8 cellular contexts compared by ENCODE assay signal in the genomic region with DNA sequence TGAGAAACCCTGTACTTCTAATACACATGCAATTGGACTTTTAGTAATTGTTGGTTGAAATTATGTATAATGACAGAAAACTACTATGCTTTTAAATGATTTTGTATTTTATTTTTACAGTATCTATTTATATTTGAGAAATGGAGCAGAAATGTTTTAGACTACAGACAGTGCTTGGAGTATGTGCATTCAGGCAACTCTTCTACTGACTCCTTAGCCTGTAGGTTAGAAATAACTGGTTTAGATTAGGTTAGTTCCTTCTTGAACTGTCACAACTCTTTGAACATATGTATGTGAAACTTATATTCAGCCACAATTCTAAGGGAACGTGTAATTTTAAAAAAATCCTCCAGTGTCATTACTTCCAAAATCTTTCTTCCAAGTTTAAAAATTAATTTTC. TPM values are rescaled to one million over a fixed set of nuclear protein-coding genes. Genes with fewer than 3 reads are reported as not detected.
A peak's percentile ranks its signal among the peaks of the same experiment; 100 is the strongest.
DNase-seq lines count a peak whose midpoint lies in the region; ATAC-seq and TF ChIP-seq lines count a peak whose summit lies in the region.

No MANE protein-coding gene starts in this region.

- no peaks in the 10 kb centered on the region for H3K27me3 Mint-ChIP-seq in CD4-positive, alpha-beta T cell
- H3K27me3 Mint-ChIP-seq in neural progenitor cell (ENCODE audit: insufficient read depth, low read depth) = peaks cover 3% of the 10 kb centered on the region

- H3K36me3 ChIP-seq in mammary epithelial cell (ENCODE audit: insufficient read depth, low read length) (no peaks in the 10 kb centered on the region), neural progenitor cell (no peaks in the 10 kb centered on the region), adrenal gland (replicated peaks in 1 of 2) (no peaks in the 10 kb centered on the region)

- in situ Hi-C loops in mammary epithelial cell (cut with MboI; ENCODE audit: low sequenced_read_pairs in 2 of 2) = no loop called here

- POLR2A ChIA-PET in CD4-positive, alpha-beta T cell (lab: Charles Lee) = interaction anchor here (1.0 to 2.2 kb wide), 3 partner anchors 32 to 83 kb away, joined by 5 to 10 read pairs (median 6); partner anchors contain the start of genes MED21 and TM7SF3

- peaks cover 93% of the 10 kb centered on the region for H3K79me2 ChIP-seq in mammary epithelial cell (ENCODE audit: insufficient read depth, low read length)
- H3K79me2 ChIP-seq in neural progenitor cell (ENCODE audit: low read depth) = peaks cover 90% of the 10 kb centered on the region

- peaks cover 12% of the 10 kb centered on the region for H3K4me1 ChIP-seq in mammary epithelial cell (ENCODE audit: insufficient read depth, low read length)
- peaks cover 27% of the 10 kb centered on the region for H3K4me1 ChIP-seq in neural progenitor cell
- H3K4me1 ChIP-seq in adrenal gland (replicated peaks in 1 of 2) = peaks cover 21 to 61% of the 10 kb centered on the region in 2 donors

- TF ChIP-seq POLR2A in adrenal gland (IDR thresholded peaks at IDR 0.05) = no peak

- WGBS in mammary epithelial cell (ENCODE audit: low coverage, missing lambda C conversion rate) = 0% methylated on average over 1 of the region's 1 CpG
- WGBS in adrenal gland, 4 donors = 13 to 29% (median 20%) methylated on average over 1 of the region's 1 CpG

- peaks cover 17% of the 10 kb centered on the region for H3F3A ChIP-seq in neural progenitor cell (ENCODE audit: low read depth)

- CTCF ChIA-PET in CD4-positive, alpha-beta T cell (lab: Charles Lee) = interaction anchor here (1.3 kb wide), 1 partner anchor 74 kb away, joined by 6 read pairs; the partner anchor contains the start of gene TM7SF3
- CTCF ChIA-PET in mammary epithelial cell (lab: Charles Lee; ENCODE audit: low non-redundant PET) = no interaction called here

- peaks cover 82% of the 10 kb centered on the region for H3K4me1 Mint-ChIP-seq in CD4-positive, alpha-beta T cell (ENCODE audit: low read depth)
- peaks cover 26% of the 10 kb centered on the region for H3K4me1 Mint-ChIP-seq in neural progenitor cell

- peak overlapping the region; percentile 94 for H3K27ac ChIP-seq in CD4-positive, alpha-beta T cell (ENCODE audit: low read depth, low read length)
- H3K27ac ChIP-seq in mammary epithelial cell (ENCODE audit: insufficient read depth, low read depth, low read length) (peak overlapping the region; percentile 85), neural progenitor cell (no peak overlapping the region), adrenal gland (peak overlapping the region in 1 of 5 donors; percentile 94)

- peaks cover 37% of the 10 kb centered on the region for H3K36me3 Mint-ChIP-seq in CD4-positive, alpha-beta T cell (ENCODE audit: low read depth)
- peaks cover 6% of the 10 kb centered on the region for H3K36me3 Mint-ChIP-seq in neural progenitor cell

- no peaks in the 10 kb centered on the region for H3K9me3 ChIP-seq in CD4-positive, alpha-beta T cell (ENCODE audit: control insufficient read depth, low read length)
- no peaks in the 10 kb centered on the region for H3K9me3 ChIP-seq in mammary epithelial cell (replicated peaks; ENCODE audit: insufficient read depth, low read length)
- no peaks in the 10 kb centered on the region for H3K9me3 ChIP-seq in neural progenitor cell (ENCODE audit: low read depth)
- peaks cover 0 to 9% (median 7%) of the 10 kb centered on the region in 3 donors for H3K9me3 ChIP-seq in adrenal gland (replicated peaks in 1 of 3)

- H3K27me3 ChIP-seq in CD4-positive, alpha-beta T cell (ENCODE audit: control insufficient read depth, insufficient read depth, low read length) = no peaks in the 10 kb centered on the region
- H3K27me3 ChIP-seq in mammary epithelial cell (ENCODE audit: insufficient read depth, low read length) = no peaks in the 10 kb centered on the region
- H3K27me3 ChIP-seq in neural progenitor cell = no peaks in the 10 kb centered on the region
- H3K27me3 ChIP-seq in adrenal gland = no peaks in the 10 kb centered on the region

- H3K9ac ChIP-seq in mammary epithelial cell (ENCODE audit: insufficient read depth, low read length) = peak overlapping the region; percentile 97
- peak overlapping the region; percentile 96 for H3K9ac ChIP-seq in neural progenitor cell

- H4K20me1 ChIP-seq in mammary epithelial cell (ENCODE audit: insufficient read depth, low read length) (peaks cover 3% of the 10 kb centered on the region), neural progenitor cell (ENCODE audit: low read depth) (peaks cover 48% of the 10 kb centered on the region)

- TF ChIP-seq CTCF in CD4-positive, alpha-beta T cell (IDR thresholded peaks at IDR 0.05) = no peak
- TF ChIP-seq CTCF in LNCaP clone FGC (IDR thresholded peaks at IDR 0.05; ENCODE audit: control insufficient read depth, extremely low read depth, insufficient read depth) (no peak), mammary epithelial cell (conservative IDR thresholded peaks at IDR 0.05 in 1 of 2, IDR thresholded peaks at IDR 0.05 in 1 of 2; ENCODE audit: extremely low read depth in 1 of 2, insufficient read depth in 1 of 2, low read depth in 1 of 2, low read length in 2 of 2) (no peak), neural progenitor cell (IDR thresholded peaks at IDR 0.05) (no peak), adrenal gland (IDR thresholded peaks at IDR 0.05) (no peak)

- no peak for DNase-seq in CD4-positive, alpha-beta T cell
- no peak for DNase-seq in LNCaP clone FGC (ENCODE audit: low read depth)
- no peak for DNase-seq in mammary epithelial cell
- DNase-seq in neural progenitor cell (ENCODE audit: low spot score) = no peak
- no peak for DNase-seq in activated gamma-delta T cell (lab: John Stamatoyannopoulos, UW)
- no peak for DNase-seq in adrenal gland
- DNase-seq in effector CD8-positive, alpha-beta T cell (lab: John Stamatoyannopoulos, UW) = no peak
- no peak for DNase-seq in NCI-H446 treated with DMSO at 0.1 percent for 48 hours (lab: John Stamatoyannopoulos, UW)

- no TSS peak for BruUV-seq in mammary epithelial cell (replicated peaks; lab: Mats Ljungman, UMichigan)

- intact Hi-C loops in CD4-positive, alpha-beta T cell (cut with DNase I, micrococcal nuclease) = loop anchor here (1.0 to 5.0 kb wide), 4 partner anchors 32 to 767 kb away; no protein-coding TSS in a partner anchor
- intact Hi-C loops in mammary epithelial cell (cut with micrococcal nuclease) = loop anchor here (10.0 kb wide), 1 partner anchor 205 kb away; no protein-coding TSS in a partner anchor
- intact Hi-C loops in adrenal gland (cut with DNase I) = loop anchor here in 1 of 2 donors (10.0 kb wide), 1 partner anchor 75 kb away; the partner anchor contains the start of gene TM7SF3

- peak overlapping the region; percentile 86 for H3K27ac Mint-ChIP-seq in CD4-positive, alpha-beta T cell
- no peak overlapping the region for H3K27ac Mint-ChIP-seq in neural progenitor cell

- peak overlapping the region; percentile 98; the same call in 1 of the 2 replicates for H3K4me3 ChIP-seq in LNCaP clone FGC (ENCODE audit: low read depth, low read length)
- peak overlapping the region; percentile 56 to 98 (median 91) for H3K4me3 ChIP-seq in mammary epithelial cell (replicated peaks in 1 of 3; ENCODE audit: insufficient read depth in 1 of 3, low read depth in 2 of 3, low read length in 3 of 3)
- peak overlapping the region; percentile 83 for H3K4me3 ChIP-seq in neural progenitor cell
- peak overlapping the region in 2 of 4 donors; percentile 84 for H3K4me3 ChIP-seq in adrenal gland

- no peak overlapping the region for H2AFZ ChIP-seq in mammary epithelial cell (ENCODE audit: low read depth, low read length)
- no peak overlapping the region for H2AFZ ChIP-seq in neural progenitor cell (replicated peaks)

- no peak for ATAC-seq in CD4-positive, alpha-beta T cell (ENCODE audit: poor library complexity)

- H3K4me2 ChIP-seq in mammary epithelial cell (ENCODE audit: insufficient read depth, low read depth, low read length) (peak overlapping the region; percentile 86), neural progenitor cell (peak overlapping the region; percentile 95)

- peak overlapping the region; percentile 90 for H3K4me3 Mint-ChIP-seq in CD4-positive, alpha-beta T cell
- peak overlapping the region; percentile 99 for H3K4me3 Mint-ChIP-seq in neural progenitor cell

- dilution Hi-C loops in mammary epithelial cell (cut with HindIII; ENCODE audit: low sequenced_read_pairs) = no loop called here

- H3K9me3 Mint-ChIP-seq in CD4-positive, alpha-beta T cell = no peaks in the 10 kb centered on the region
- peaks cover 11% of the 10 kb centered on the region for H3K9me3 Mint-ChIP-seq in neural progenitor cell

RNA-seq across cellular contexts. Expression of gene FGFR1OP2, which starts 1.7 kb away (rescaled TPM):
- total RNA-seq in CD4-positive, alpha-beta T cell = 10 to 100 TPM; 44.8 to 46.8 TPM
- total RNA-seq in mammary epithelial cell (10 to 100 TPM; 25.7 to 33.3 TPM), neural progenitor cell (ENCODE audit: low replicate concordance) (65.1 and 103 TPM in 2 replicates), adrenal gland (100 to 1,000 TPM in 3 of 8 donors, 10 to 100 TPM in 5; 43.5 to 154 (median 77.4) TPM)
- polyA plus RNA-seq in mammary epithelial cell (15.7 TPM), adrenal gland (10 to 100 TPM; 55.9 to 73.7 (median 66.7) TPM)
- polyA minus RNA-seq in mammary epithelial cell = 28.0 TPM

RNA-seq across cellular contexts. Expression of gene INTS13, which starts 2.2 kb away (rescaled TPM):
- total RNA-seq in CD4-positive, alpha-beta T cell = 10 to 100 TPM in 1 of 2 experiments, 1 to 10 TPM in 1; 8.5 to 12.1 TPM
- 10 to 100 TPM; 25.0 to 37.1 TPM for total RNA-seq in mammary epithelial cell
- polyA plus RNA-seq in mammary epithelial cell = 19.2 TPM
- polyA minus RNA-seq in mammary epithelial cell = 74.1 TPM
- 46.6 and 70.8 TPM in 2 replicates for total RNA-seq in neural progenitor cell (ENCODE audit: low replicate concordance)
- total RNA-seq in adrenal gland = 10 to 100 TPM; 22.7 to 54.4 (median 31.6) TPM
- 10 to 100 TPM; 49.2 to 67.9 (median 52.7) TPM for polyA plus RNA-seq in adrenal gland
